ENCODE assay signal across 7 cellular contexts in the genomic region with DNA sequence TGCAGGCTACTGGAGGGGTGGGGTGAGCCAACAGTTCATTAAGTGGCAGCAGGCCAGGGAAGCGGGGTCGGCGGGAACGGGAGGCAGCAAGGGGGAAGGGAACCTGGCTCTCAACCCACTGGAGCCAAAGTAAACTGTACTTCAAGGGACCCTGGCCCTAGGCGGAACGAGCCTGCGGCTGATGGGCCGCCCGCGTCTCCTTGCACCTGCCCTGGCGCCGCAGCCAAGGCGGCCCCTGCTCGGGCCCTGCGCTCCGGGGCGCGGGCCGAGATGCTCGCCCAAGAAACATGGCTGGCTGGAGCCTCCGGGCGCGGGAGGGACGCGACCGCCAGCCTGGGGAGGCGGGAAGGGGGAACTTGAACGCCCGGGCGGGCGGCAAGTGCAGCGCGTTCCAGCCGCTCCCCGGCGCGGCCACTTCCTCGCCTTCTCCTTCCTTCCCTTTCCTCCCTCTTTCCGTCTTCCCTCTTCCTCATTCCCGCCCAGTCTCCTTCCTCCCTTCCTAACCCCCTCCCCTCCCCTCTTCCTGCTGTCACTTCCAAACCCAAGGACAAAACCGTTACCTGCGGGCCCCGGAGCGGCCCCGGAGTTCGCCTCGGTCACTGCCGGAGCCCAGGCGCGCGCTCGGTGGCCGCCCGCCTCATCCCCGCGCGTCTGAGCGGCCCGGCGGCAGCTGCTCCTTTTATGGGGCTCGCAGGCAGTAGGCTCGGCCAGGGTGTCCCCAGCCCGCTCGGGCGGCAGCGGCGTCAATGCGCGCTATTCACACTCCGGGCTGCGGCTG.
DNase-seq lines count a peak whose midpoint lies in the region; ATAC-seq and TF ChIP-seq lines count a peak whose summit lies in the region.

No MANE protein-coding gene starts in this region.

- H3K9me3 ChIP-seq in lung (ENCODE audit: control insufficient read depth in 2 of 2, insufficient read depth in 1 of 2, low read length in 1 of 2), result peaks cover 0 to 4% of the 10 kb centered on the region in 2 donors
- H3K9me3 ChIP-seq in tibial nerve, result no peaks in the 10 kb centered on the region

- H3K4me1 ChIP-seq in lung (ENCODE audit: control insufficient read depth in 2 of 2, insufficient read depth in 2 of 2, low read length in 2 of 2) (peaks cover 12 to 24% of the 10 kb centered on the region in 2 donors), tibial nerve (peaks cover 0 to 38% (median 4%) of the 10 kb centered on the region in 4 donors)

- peak; percentile 31 for DNase-seq in NCI-H1092 (lab: John Stamatoyannopoulos, UW)
- DNase-seq in epithelial cell of esophagus (ENCODE audit: low read depth), result peak; percentile 4
- DNase-seq in lung (ENCODE audit: low spot score), result no peak
- DNase-seq in tibial nerve (ENCODE audit: low spot score in 2 of 2), result no peak
- DNase-seq in epidermal melanocyte (ENCODE audit: insufficient read length, low spot score), result no peak

- H3K36me3 ChIP-seq in lung (ENCODE audit: control insufficient read depth in 2 of 2, insufficient read depth in 2 of 2, low read length in 2 of 2) (no peaks in the 10 kb centered on the region), tibial nerve (no peaks in the 10 kb centered on the region)

- no peak for TF ChIP-seq CTCF in epithelial cell of esophagus (IDR thresholded peaks at IDR 0.05; ENCODE audit: insufficient read depth, low read depth, low read length, missing control alignments)
- TF ChIP-seq CTCF in lung (IDR thresholded peaks at IDR 0.05; ENCODE audit: control extremely low read depth, extremely low read depth), result no peak
- no peak for TF ChIP-seq CTCF in tibial nerve (IDR thresholded peaks at IDR 0.05)

- H3K4me3 ChIP-seq in epithelial cell of esophagus (ENCODE audit: low read length) (peak overlapping the region; percentile 26), lung (peak overlapping the region; percentile 25), tibial nerve (peak overlapping the region; percentile 33 to 66 (median 41))

- WGBS in lung, 2 donors, result 3 to 6% methylated on average over 41 to 71 of the region's 71 CpGs
- WGBS in tibial nerve, 2 donors, result 2 to 3% methylated on average over 62 to 63 of the region's 71 CpGs

- TF ChIP-seq POLR2A in tibial nerve (IDR thresholded peaks at IDR 0.05), result no peak

- H3K27ac ChIP-seq in lung (ENCODE audit: low read depth in 1 of 2, low read length in 1 of 2), result peak overlapping the region in 1 of 2 donors; percentile 38
- peak overlapping the region; percentile 21 to 85 (median 72) for H3K27ac ChIP-seq in tibial nerve

- peak; percentile 12 for ATAC-seq in lung (ENCODE audit: insufficient read depth, low FRiP score)
- ATAC-seq in GM18907 (IDR thresholded peaks at IDR 0.05; ENCODE audit: unreplicated experiment), result no peak
- ATAC-seq in HG03280 (IDR thresholded peaks at IDR 0.05; ENCODE audit: unreplicated experiment), result no peak

- H3K27me3 ChIP-seq in lung (ENCODE audit: control insufficient read depth, insufficient read depth), result no peaks in the 10 kb centered on the region
- H3K27me3 ChIP-seq in tibial nerve, result no peaks in the 10 kb centered on the region

- TF ChIP-seq EP300 in tibial nerve (IDR thresholded peaks at IDR 0.05), result no peak

Comparison
In these comparisons a context has a peak if more than half of its experiments do, and no peak if none do; other contexts are left out.
1. DNase-seq: peak in NCI-H1092 (single experiment) and epithelial cell of esophagus (single experiment); none in lung (single experiment), tibial nerve (0 of 2) and epidermal melanocyte (single experiment).
2. Peak in every context shown above with its lines, with median percentiles within 50 percentile points of each other: H3K4me3 ChIP-seq.